Comparison of ENCODE assay signal across 18 cellular contexts in genomic region chr13:89115307-89115706, GRCh38.
DNase-seq lines count a peak whose midpoint lies in the region; ATAC-seq, FAIRE-seq and TF ChIP-seq lines count a peak whose summit lies in the region.
"Had no signal": no experiment of that assay in that cellular context is flagged by ENCODE, and none has a peak within 500 bp of the region (broad histone marks: within the 10 kb centered on the region; RNA-seq: fewer than 3 reads in every experiment).

No MANE protein-coding gene starts in this region.

- DNase-seq in GM23338 (ENCODE audit: low spot score) = peak; percentile 54
- no peak for DNase-seq in fibroblast of villous mesenchyme (ENCODE audit: low read depth)
- no peak for DNase-seq in activated effector memory CD4-positive, alpha-beta T cell treated with Interleukin-2 at 50 U/mL for 16 hours
- no peak for DNase-seq in central memory CD4-positive, alpha-beta T cell
- no peak for DNase-seq in NCI-H187 treated with DMSO at 0.1 percent for 48 hours (lab: John Stamatoyannopoulos, UW)
- no peak for DNase-seq in D721Med (ENCODE audit: insufficient read length, low spot score)
- DNase-seq: activated CD4-positive, alpha-beta T cell treated with anti-CD3 and anti-CD28 coated beads, Interleukin-2, amount 50 U/mL, for 48 hours; activated T-cell treated with anti-CD3 and anti-CD28 coated beads, Interleukin-2, amount 50 U/mL, for 48 hours; cerebellar nuclear complex; GF-D8; kidney; midbrain; occipital lobe had no signal

- H3K4me3 Mint-ChIP-seq in GM23338 = no peak overlapping the region
- H3K4me3 Mint-ChIP-seq: IgD-negative memory B cell; stimulated activated memory B cell treated with anti-CD40 and anti-IgM and Interleukin-4, amounts not matched to agents 10 μg/mL and 1 μg/mL and 100 μg/mL, for 72 hours had no signal

- peaks cover 3% of the 10 kb centered on the region for H3K27me3 Mint-ChIP-seq in GM23338 (ENCODE audit: insufficient read depth, low read depth, poor library complexity)
- H3K27me3 Mint-ChIP-seq: IgD-negative memory B cell; stimulated activated memory B cell treated with anti-CD40 and anti-IgM and Interleukin-4, amounts not matched to agents 10 μg/mL and 1 μg/mL and 100 μg/mL, for 72 hours had no signal

- no peak for ATAC-seq in GM23338
- ATAC-seq: stimulated activated memory B cell treated with anti-CD40 and anti-IgM and Interleukin-4, amounts not matched to agents 10 μg/mL and 1 μg/mL and 100 μg/mL, for 72 hours had no signal

- H3K79me2 ChIP-seq in GM23338 (replicated peaks; ENCODE audit: insufficient read depth) = no peaks in the 10 kb centered on the region

- no peaks in the 10 kb centered on the region for H3F3A ChIP-seq in GM23338 (replicated peaks; ENCODE audit: low read depth)

- H4K20me1 ChIP-seq in GM23338 (replicated peaks; ENCODE audit: insufficient read depth) = no peaks in the 10 kb centered on the region

- no peak overlapping the region for H2AFZ ChIP-seq in GM23338

- no peaks in the 10 kb centered on the region for H3K36me3 ChIP-seq in GM23338 (ENCODE audit: insufficient read depth)

- no peak overlapping the region for H3K27ac ChIP-seq in 22Rv1
- no peak overlapping the region for H3K27ac ChIP-seq in GM23338 (ENCODE audit: low read depth)
- no peak overlapping the region for H3K27ac ChIP-seq in VCaP

- H3K36me3 Mint-ChIP-seq in GM23338 (ENCODE audit: low read depth) = no peaks in the 10 kb centered on the region; the same call in 2 of the 3 replicates
- H3K36me3 Mint-ChIP-seq: IgD-negative memory B cell; stimulated activated memory B cell treated with anti-CD40 and anti-IgM and Interleukin-4, amounts not matched to agents 10 μg/mL and 1 μg/mL and 100 μg/mL, for 72 hours had no signal

- no peak overlapping the region for H3K4me2 ChIP-seq in GM23338

- H3K4me1 ChIP-seq in GM23338 (ENCODE audit: insufficient read depth) = peaks cover 24% of the 10 kb centered on the region

- H3K9me2 ChIP-seq in GM23338 (ENCODE audit: insufficient read depth) = no peaks in the 10 kb centered on the region

- H3K4me1 Mint-ChIP-seq in GM23338 = peaks cover 17% of the 10 kb centered on the region
- H3K4me1 Mint-ChIP-seq: stimulated activated memory B cell treated with anti-CD40 and anti-IgM and Interleukin-4, amounts not matched to agents 10 μg/mL and 1 μg/mL and 100 μg/mL, for 72 hours had no signal

- TF ChIP-seq CTCF in 22Rv1 (IDR thresholded peaks at IDR 0.05) (0 out of 2 replicates have a peak, but pooled peaks have one; percentile 22), GM23338 (conservative IDR thresholded peaks at IDR 0.05; ENCODE audit: low read depth in 2 of 2) (peak; percentile 58 to 79), VCaP (conservative IDR thresholded peaks at IDR 0.05) (peak; percentile 25; the same call in 1 of the 2 replicates), fibroblast of villous mesenchyme (IDR thresholded peaks at IDR 0.05; ENCODE audit: insufficient read depth, low read depth, low read length) (peak; percentile 6), D721Med (IDR thresholded peaks at IDR 0.05; ENCODE audit: insufficient read depth, missing control alignments) (no peak)

- no peak for FAIRE-seq in D721Med (lab: Jason Lieb, UNC)
- FAIRE-seq: kidney, TTC549 had no signal

- 0 out of 2 replicates have a peak overlapping the region, but pooled peaks have one; percentile 3 for H3K27ac Mint-ChIP-seq in GM23338
- H3K27ac Mint-ChIP-seq: IgD-negative memory B cell; stimulated activated memory B cell treated with anti-CD40 and anti-IgM and Interleukin-4, amounts not matched to agents 10 μg/mL and 1 μg/mL and 100 μg/mL, for 72 hours had no signal

- H3K9me3 Mint-ChIP-seq in GM23338 = no peaks in the 10 kb centered on the region

- H3K4me3 ChIP-seq in GM23338 (no peak overlapping the region), fibroblast of villous mesenchyme (ENCODE audit: low read depth, low read length) (no peak overlapping the region)

- no peaks in the 10 kb centered on the region for H3K27me3 ChIP-seq in GM23338 (ENCODE audit: insufficient read depth)

TF ChIP-seq in GM23338, 12 proteins besides CTCF, POLR2A, EP300 and RAD21 (continues in another document):
- TF ChIP-seq STAT1 (IDR thresholded peaks at IDR 0.05; ENCODE audit: unreplicated experiment) (no peak), ZNF331 (CRISPR knock-in tag; IDR thresholded peaks at IDR 0.05; ENCODE audit: low read depth) (no peak), EZH2phosphoT487 (IDR thresholded peaks at IDR 0.05; ENCODE audit: unreplicated experiment) (no peak)
- TF ChIP-seq, protein P1, sequence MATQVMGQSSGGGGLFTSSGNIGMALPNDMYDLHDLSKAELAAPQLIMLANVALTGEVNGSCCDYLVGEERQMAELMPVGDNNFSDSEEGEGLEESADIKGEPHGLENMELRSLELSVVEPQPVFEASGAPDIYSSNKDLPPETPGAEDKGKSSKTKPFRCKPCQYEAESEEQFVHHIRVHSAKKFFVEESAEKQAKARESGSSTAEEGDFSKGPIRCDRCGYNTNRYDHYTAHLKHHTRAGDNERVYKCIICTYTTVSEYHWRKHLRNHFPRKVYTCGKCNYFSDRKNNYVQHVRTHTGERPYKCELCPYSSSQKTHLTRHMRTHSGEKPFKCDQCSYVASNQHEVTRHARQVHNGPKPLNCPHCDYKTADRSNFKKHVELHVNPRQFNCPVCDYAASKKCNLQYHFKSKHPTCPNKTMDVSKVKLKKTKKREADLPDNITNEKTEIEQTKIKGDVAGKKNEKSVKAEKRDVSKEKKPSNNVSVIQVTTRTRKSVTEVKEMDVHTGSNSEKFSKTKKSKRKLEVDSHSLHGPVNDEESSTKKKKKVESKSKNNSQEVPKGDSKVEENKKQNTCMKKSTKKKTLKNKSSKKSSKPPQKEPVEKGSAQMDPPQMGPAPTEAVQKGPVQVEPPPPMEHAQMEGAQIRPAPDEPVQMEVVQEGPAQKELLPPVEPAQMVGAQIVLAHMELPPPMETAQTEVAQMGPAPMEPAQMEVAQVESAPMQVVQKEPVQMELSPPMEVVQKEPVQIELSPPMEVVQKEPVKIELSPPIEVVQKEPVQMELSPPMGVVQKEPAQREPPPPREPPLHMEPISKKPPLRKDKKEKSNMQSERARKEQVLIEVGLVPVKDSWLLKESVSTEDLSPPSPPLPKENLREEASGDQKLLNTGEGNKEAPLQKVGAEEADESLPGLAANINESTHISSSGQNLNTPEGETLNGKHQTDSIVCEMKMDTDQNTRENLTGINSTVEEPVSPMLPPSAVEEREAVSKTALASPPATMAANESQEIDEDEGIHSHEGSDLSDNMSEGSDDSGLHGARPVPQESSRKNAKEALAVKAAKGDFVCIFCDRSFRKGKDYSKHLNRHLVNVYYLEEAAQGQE (IDR thresholded peaks at IDR 0.05; ENCODE audit: unreplicated experiment) = no peak
- TF ChIP-seq, protein P2, sequence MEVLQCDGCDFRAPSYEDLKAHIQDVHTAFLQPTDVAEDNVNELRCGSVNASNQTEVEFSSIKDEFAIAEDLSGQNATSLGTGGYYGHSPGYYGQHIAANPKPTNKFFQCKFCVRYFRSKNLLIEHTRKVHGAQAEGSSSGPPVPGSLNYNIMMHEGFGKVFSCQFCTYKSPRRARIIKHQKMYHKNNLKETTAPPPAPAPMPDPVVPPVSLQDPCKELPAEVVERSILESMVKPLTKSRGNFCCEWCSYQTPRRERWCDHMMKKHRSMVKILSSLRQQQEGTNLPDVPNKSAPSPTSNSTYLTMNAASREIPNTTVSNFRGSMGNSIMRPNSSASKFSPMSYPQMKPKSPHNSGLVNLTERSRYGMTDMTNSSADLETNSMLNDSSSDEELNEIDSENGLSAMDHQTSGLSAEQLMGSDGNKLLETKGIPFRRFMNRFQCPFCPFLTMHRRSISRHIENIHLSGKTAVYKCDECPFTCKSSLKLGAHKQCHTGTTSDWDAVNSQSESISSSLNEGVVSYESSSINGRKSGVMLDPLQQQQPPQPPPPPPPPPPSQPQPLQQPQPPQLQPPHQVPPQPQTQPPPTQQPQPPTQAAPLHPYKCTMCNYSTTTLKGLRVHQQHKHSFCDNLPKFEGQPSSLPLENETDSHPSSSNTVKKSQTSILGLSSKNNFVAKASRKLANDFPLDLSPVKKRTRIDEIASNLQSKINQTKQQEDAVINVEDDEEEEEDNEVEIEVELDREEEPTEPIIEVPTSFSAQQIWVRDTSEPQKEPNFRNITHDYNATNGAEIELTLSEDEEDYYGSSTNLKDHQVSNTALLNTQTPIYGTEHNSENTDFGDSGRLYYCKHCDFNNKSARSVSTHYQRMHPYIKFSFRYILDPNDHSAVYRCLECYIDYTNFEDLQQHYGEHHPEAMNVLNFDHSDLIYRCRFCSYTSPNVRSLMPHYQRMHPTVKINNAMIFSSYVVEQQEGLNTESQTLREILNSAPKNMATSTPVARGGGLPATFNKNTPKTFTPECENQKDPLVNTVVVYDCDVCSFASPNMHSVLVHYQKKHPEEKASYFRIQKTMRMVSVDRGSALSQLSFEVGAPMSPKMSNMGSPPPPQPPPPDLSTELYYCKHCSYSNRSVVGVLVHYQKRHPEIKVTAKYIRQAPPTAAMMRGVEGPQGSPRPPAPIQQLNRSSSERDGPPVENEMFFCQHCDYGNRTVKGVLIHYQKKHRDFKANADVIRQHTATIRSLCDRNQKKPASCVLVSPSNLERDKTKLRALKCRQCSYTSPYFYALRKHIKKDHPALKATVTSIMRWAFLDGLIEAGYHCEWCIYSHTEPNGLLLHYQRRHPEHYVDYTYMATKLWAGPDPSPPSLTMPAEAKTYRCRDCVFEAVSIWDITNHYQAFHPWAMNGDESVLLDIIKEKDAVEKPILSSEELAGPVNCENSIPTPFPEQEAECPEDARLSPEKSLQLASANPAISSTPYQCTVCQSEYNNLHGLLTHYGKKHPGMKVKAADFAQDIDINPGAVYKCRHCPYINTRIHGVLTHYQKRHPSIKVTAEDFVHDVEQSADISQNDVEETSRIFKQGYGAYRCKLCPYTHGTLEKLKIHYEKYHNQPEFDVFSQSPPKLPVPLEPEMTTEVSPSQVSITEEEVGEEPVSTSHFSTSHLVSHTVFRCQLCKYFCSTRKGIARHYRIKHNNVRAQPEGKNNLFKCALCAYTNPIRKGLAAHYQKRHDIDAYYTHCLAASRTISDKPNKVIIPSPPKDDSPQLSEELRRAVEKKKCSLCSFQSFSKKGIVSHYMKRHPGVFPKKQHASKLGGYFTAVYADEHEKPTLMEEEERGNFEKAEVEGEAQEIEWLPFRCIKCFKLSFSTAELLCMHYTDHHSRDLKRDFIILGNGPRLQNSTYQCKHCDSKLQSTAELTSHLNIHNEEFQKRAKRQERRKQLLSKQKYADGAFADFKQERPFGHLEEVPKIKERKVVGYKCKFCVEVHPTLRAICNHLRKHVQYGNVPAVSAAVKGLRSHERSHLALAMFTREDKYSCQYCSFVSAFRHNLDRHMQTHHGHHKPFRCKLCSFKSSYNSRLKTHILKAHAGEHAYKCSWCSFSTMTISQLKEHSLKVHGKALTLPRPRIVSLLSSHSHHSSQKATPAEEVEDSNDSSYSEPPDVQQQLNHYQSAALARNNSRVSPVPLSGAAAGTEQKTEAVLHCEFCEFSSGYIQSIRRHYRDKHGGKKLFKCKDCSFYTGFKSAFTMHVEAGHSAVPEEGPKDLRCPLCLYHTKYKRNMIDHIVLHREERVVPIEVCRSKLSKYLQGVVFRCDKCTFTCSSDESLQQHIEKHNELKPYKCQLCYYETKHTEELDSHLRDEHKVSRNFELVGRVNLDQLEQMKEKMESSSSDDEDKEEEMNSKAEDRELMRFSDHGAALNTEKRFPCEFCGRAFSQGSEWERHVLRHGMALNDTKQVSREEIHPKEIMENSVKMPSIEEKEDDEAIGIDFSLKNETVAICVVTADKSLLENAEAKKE (CRISPR knock-in tag; IDR thresholded peaks at IDR 0.05) = no peak
